Comparison of ENCODE assay signal across 18 cellular contexts in genomic region chr13:28327761-28328607, GRCh38.
"Had no signal": no experiment of that assay in that cellular context is flagged by ENCODE, and none has a peak within 500 bp of the region (broad histone marks: within the 10 kb centered on the region; RNA-seq: fewer than 3 reads in every experiment).

No MANE protein-coding gene starts in this region.

- H3K27me3 ChIP-seq: cardiac muscle cell, suprapubic skin had no signal

- FAIRE-seq: astrocyte, colon had no signal

- ATAC-seq: activated CD8-positive, alpha-beta T cell treated with anti-CD3 and anti-CD28 coated beads, Interleukin-2, amount 10 ng/mL, durations not matched to agents 7 days and 5 days; mucosa of descending colon; naive thymus-derived CD8-positive, alpha-beta T cell; right cardiac atrium; T-helper 17 cell; WTC11 had no signal

- H3K4me3 Mint-ChIP-seq: activated CD8-positive, alpha-beta T cell treated with anti-CD3 and anti-CD28 coated beads, Interleukin-2, amount 10 ng/mL, durations not matched to agents 7 days and 5 days; activated T-helper 1 cell treated with anti-CD3 and anti-CD28 coated beads, Interleukin-12 subunit alpha, Interleukin-12 subunit beta, Interleukin-2, Interleukin-4 antibody, amounts not matched to agents 30 ng/mL and 10 ng/mL and 1 ng/mL, durations not matched to agents 14 hours and 24 hours and 36 hours; naive thymus-derived CD8-positive, alpha-beta T cell; T-helper 17 cell; WTC11 had no signal

- H3K9me3 ChIP-seq: mucosa of descending colon, suprapubic skin had no signal

- H3K27me3 Mint-ChIP-seq: naive thymus-derived CD8-positive, alpha-beta T cell; progenitor cell of endocrine pancreas had no signal

- H3K27ac Mint-ChIP-seq: activated CD8-positive, alpha-beta T cell treated with anti-CD3 and anti-CD28 coated beads, Interleukin-2, amount 10 ng/mL, durations not matched to agents 7 days and 5 days; activated T-helper 1 cell treated with anti-CD3 and anti-CD28 coated beads, Interleukin-12 subunit alpha, Interleukin-12 subunit beta, Interleukin-2, Interleukin-4 antibody, amounts not matched to agents 30 ng/mL and 10 ng/mL and 1 ng/mL, durations not matched to agents 14 hours and 24 hours and 36 hours; T-helper 17 cell had no signal

- H3K9me3 Mint-ChIP-seq: activated T-helper 1 cell treated with anti-CD3 and anti-CD28 coated beads, Interleukin-12 subunit alpha, Interleukin-12 subunit beta, Interleukin-2, Interleukin-4 antibody, amounts not matched to agents 30 ng/mL and 10 ng/mL and 1 ng/mL, durations not matched to agents 14 hours and 24 hours and 36 hours; naive thymus-derived CD8-positive, alpha-beta T cell; WTC11 had no signal

- DNase-seq: activated CD4-positive, alpha-beta T cell treated with anti-CD3 and anti-CD28 coated beads for 48 hours; activated CD8-positive, alpha-beta T cell treated with anti-CD3 and anti-CD28 coated beads, Interleukin-2, amount 10 ng/mL, durations not matched to agents 7 days and 5 days; activated naive CD4-positive, alpha-beta T cell; effector CD4-positive, alpha-beta T cell; mucosa of descending colon; naive thymus-derived CD8-positive, alpha-beta T cell; right cardiac atrium; stimulated activated CD4-positive, alpha-beta T cell treated with anti-CD3 and anti-CD28 coated beads, Interleukin-2, amount 100 ng/mL, for 24 hours; stimulated activated naive CD4-positive, alpha-beta T cell treated with Interleukin-2 at 50 U/mL for 16 hours; T-helper 17 cell had no signal

- H3K36me3 ChIP-seq: cardiac muscle cell, suprapubic skin had no signal

- H3K27ac ChIP-seq: cardiac muscle cell, epithelial cell of prostate, suprapubic skin had no signal

- H3K36me3 Mint-ChIP-seq: naive thymus-derived CD8-positive, alpha-beta T cell had no signal

- H3K4me3 ChIP-seq: cardiac muscle cell, mucosa of descending colon, suprapubic skin had no signal
